1 cellular context compared by ENCODE assay signal in the genomic region with DNA sequence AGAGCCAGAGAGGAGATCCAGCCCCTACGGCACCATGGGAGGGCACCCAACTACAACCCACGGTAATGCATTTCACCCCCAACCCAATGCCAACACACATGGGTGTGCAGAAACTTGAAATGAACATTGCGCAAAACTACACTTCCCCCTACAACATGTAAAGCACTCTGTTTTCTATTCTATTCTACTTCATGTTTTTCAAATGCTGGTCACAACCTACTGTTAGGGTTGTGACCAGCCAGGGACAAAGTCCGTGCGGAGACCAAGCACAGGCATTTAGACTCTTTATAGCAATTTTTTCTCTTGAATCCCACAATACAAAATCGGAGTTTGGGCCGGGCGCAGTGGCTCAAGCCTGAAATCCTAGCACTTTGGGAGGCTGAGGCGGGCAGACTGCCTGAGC.
TF ChIP-seq lines count a peak whose summit lies in the region.

No MANE protein-coding gene starts in this region.

TF ChIP-seq in HepG2, 621 proteins besides CTCF, POLR2A, EP300 and RAD21 (continued from another document and continues in another):
- TF ChIP-seq, protein P1, sequence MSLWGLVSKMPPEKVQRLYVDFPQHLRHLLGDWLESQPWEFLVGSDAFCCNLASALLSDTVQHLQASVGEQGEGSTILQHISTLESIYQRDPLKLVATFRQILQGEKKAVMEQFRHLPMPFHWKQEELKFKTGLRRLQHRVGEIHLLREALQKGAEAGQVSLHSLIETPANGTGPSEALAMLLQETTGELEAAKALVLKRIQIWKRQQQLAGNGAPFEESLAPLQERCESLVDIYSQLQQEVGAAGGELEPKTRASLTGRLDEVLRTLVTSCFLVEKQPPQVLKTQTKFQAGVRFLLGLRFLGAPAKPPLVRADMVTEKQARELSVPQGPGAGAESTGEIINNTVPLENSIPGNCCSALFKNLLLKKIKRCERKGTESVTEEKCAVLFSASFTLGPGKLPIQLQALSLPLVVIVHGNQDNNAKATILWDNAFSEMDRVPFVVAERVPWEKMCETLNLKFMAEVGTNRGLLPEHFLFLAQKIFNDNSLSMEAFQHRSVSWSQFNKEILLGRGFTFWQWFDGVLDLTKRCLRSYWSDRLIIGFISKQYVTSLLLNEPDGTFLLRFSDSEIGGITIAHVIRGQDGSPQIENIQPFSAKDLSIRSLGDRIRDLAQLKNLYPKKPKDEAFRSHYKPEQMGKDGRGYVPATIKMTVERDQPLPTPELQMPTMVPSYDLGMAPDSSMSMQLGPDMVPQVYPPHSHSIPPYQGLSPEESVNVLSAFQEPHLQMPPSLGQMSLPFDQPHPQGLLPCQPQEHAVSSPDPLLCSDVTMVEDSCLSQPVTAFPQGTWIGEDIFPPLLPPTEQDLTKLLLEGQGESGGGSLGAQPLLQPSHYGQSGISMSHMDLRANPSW (CRISPR knock-in tag; IDR thresholded peaks at IDR 0.05; ENCODE audit: borderline replicate concordance) = no peak
- TF ChIP-seq MTA1 (CRISPR knock-in tag; IDR thresholded peaks at IDR 0.05; ENCODE audit: borderline replicate concordance) (no peak), ZNF75D (CRISPR knock-in tag; IDR thresholded peaks at IDR 0.05; ENCODE audit: borderline replicate concordance) (no peak), XRCC5 (optimal IDR thresholded peaks at IDR 0.05; ENCODE audit: low read length) (no peak), ZNF235 (CRISPR knock-in tag; IDR thresholded peaks at IDR 0.05; ENCODE audit: borderline replicate concordance) (no peak), SP4 (CRISPR knock-in tag; IDR thresholded peaks at IDR 0.05) (0 out of 2 replicates have a peak, but pooled peaks have one; percentile 5), U2AF2 (IDR thresholded peaks at IDR 0.05; ENCODE audit: low read depth, low read length) (no peak), ZNF337 (CRISPR knock-in tag; IDR thresholded peaks at IDR 0.05; ENCODE audit: borderline replicate concordance, low read depth) (no peak), NFKBIZ (CRISPR knock-in tag; IDR thresholded peaks at IDR 0.05) (no peak), LBX2 (CRISPR knock-in tag; IDR thresholded peaks at IDR 0.05; ENCODE audit: borderline replicate concordance) (no peak), KLF6 (CRISPR knock-in tag; IDR thresholded peaks at IDR 0.05) (no peak), HNRNPLL (IDR thresholded peaks at IDR 0.05; ENCODE audit: low read depth, low read length, poor library complexity, severe bottlenecking) (no peak), NR2F6 (IDR thresholded peaks at IDR 0.05) (0 out of 2 replicates have a peak, but pooled peaks have one; percentile 15), NR2F6 (CRISPR knock-in tag; IDR thresholded peaks at IDR 0.05) (no peak), PRMT3 (CRISPR knock-in tag; IDR thresholded peaks at IDR 0.05; ENCODE audit: borderline replicate concordance, low read depth) (no peak), ZSCAN22 (CRISPR knock-in tag; IDR thresholded peaks at IDR 0.05) (no peak), HDAC2 (CRISPR knock-in tag; IDR thresholded peaks at IDR 0.05) (no peak), ZNF121 (CRISPR knock-in tag; IDR thresholded peaks at IDR 0.05) (no peak), ZNF616 (CRISPR knock-in tag; IDR thresholded peaks at IDR 0.05; ENCODE audit: low read depth) (no peak), NFYC (CRISPR knock-in tag; IDR thresholded peaks at IDR 0.05) (no peak), NR2F1 (CRISPR knock-in tag; IDR thresholded peaks at IDR 0.05) (no peak), CEBPB (IDR thresholded peaks at IDR 0.05; ENCODE audit: borderline replicate concordance, low read depth, low read length) (peak; percentile 62), ELF3 (CRISPR knock-in tag; IDR thresholded peaks at IDR 0.05) (peak; percentile 55; the same call in 1 of the 2 replicates), RCOR2 (CRISPR knock-in tag; IDR thresholded peaks at IDR 0.05) (0 out of 2 replicates have a peak, but pooled peaks have one; percentile 29), PLRG1 (conservative IDR thresholded peaks at IDR 0.05) (no peak), YY1 (IDR thresholded peaks at IDR 0.05; ENCODE audit: insufficient read depth, insufficient replicate concordance, low read depth, low read length) (no peak), ZNF605 (CRISPR knock-in tag; IDR thresholded peaks at IDR 0.05) (no peak), DZIP1 (CRISPR knock-in tag; IDR thresholded peaks at IDR 0.05) (no peak), ZNF326 (CRISPR knock-in tag; IDR thresholded peaks at IDR 0.05; ENCODE audit: borderline replicate concordance) (no peak), ZNF354B (CRISPR knock-in tag; IDR thresholded peaks at IDR 0.05) (no peak), ZNF646 (CRISPR knock-in tag; IDR thresholded peaks at IDR 0.05) (peak; percentile 55; the same call in 1 of the 2 replicates), PBX2 (CRISPR knock-in tag; IDR thresholded peaks at IDR 0.05) (no peak), PHF5A (CRISPR knock-in tag; IDR thresholded peaks at IDR 0.05; ENCODE audit: low read depth, unreplicated experiment) (no peak), KDM6A (CRISPR knock-in tag; IDR thresholded peaks at IDR 0.05; ENCODE audit: low read depth) (no peak), ZSCAN21 (CRISPR knock-in tag; IDR thresholded peaks at IDR 0.05; ENCODE audit: borderline replicate concordance) (peak; percentile 19; the same call in 1 of the 2 replicates), HBP1 (CRISPR knock-in tag; IDR thresholded peaks at IDR 0.05; ENCODE audit: low read depth) (no peak), ZNF652 (CRISPR knock-in tag; IDR thresholded peaks at IDR 0.05; ENCODE audit: borderline replicate concordance, low read depth) (no peak)
- TF ChIP-seq, protein P2, sequence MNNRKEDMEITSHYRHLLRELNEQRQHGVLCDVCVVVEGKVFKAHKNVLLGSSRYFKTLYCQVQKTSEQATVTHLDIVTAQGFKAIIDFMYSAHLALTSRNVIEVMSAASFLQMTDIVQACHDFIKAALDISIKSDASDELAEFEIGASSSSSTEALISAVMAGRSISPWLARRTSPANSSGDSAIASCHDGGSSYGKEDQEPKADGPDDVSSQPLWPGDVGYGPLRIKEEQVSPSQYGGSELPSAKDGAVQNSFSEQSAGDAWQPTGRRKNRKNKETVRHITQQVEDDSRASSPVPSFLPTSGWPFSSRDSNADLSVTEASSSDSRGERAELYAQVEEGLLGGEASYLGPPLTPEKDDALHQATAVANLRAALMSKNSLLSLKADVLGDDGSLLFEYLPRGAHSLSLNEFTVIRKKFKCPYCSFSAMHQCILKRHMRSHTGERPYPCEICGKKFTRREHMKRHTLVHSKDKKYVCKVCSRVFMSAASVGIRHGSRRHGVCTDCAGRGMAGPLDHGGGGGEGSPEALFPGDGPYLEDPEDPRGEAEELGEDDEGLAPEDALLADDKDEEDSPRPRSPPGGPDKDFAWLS (CRISPR knock-in tag; IDR thresholded peaks at IDR 0.05; ENCODE audit: borderline replicate concordance) = no peak
- TF ChIP-seq, protein P3, sequence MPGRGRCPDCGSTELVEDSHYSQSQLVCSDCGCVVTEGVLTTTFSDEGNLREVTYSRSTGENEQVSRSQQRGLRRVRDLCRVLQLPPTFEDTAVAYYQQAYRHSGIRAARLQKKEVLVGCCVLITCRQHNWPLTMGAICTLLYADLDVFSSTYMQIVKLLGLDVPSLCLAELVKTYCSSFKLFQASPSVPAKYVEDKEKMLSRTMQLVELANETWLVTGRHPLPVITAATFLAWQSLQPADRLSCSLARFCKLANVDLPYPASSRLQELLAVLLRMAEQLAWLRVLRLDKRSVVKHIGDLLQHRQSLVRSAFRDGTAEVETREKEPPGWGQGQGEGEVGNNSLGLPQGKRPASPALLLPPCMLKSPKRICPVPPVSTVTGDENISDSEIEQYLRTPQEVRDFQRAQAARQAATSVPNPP (CRISPR knock-in tag; IDR thresholded peaks at IDR 0.05) = no peak
